8 cellular contexts compared by ENCODE assay signal in the genomic region with DNA sequence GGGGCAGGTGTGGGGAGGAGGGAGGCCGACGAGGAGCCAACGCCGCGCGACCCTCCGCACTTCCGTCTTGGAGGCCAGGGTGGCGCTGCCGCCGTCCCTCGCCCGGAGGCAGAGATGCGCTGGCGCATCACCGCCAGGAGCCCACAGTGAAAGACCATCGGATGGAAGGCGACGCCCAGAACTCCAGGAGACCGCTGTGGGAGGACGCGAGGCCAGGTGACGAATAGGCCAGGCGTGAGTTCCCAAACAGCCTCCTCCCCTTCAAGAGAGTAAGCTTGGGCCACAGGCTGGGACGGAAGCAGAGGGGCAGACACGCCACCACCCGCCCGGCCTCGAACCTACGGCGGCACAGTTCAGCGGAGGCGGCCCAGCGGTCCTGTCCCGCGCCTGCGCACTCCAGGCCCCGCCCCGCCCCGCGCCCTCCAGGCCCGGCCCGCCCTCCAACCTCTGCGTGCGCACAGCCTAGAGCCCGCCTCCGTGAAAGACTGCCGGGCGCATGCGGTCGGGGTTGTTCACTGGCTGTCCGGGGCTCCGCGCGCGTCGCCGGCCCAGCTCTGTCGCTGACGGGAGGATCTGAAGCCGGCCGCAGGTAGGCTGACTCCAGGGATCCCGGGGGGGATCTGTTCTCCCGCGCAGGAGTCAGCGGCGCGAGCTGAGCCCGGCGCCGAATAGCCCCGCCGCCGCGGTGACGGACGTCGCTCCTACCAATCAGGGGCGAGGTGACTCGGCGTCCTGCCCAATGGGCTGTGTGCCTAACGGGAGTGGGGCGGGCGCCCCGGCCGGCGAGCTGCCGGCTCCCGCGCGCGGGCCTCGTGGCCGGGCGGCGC. TPM values are rescaled to one million over a fixed set of nuclear protein-coding genes. Genes with fewer than 3 reads are reported as not detected.
DNase-seq lines count a peak whose midpoint lies in the region; ATAC-seq and TF ChIP-seq lines count a peak whose summit lies in the region.

A gene with protein sequence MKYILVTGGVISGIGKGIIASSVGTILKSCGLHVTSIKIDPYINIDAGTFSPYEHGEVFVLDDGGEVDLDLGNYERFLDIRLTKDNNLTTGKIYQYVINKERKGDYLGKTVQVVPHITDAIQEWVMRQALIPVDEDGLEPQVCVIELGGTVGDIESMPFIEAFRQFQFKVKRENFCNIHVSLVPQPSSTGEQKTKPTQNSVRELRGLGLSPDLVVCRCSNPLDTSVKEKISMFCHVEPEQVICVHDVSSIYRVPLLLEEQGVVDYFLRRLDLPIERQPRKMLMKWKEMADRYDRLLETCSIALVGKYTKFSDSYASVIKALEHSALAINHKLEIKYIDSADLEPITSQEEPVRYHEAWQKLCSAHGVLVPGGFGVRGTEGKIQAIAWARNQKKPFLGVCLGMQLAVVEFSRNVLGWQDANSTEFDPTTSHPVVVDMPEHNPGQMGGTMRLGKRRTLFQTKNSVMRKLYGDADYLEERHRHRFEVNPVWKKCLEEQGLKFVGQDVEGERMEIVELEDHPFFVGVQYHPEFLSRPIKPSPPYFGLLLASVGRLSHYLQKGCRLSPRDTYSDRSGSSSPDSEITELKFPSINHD (plus strand): TSS at position 456 of the 827 bp plus-strand sequence. CDS start 3,595 bp downstream, outside the sequence.

- H4K20me1 ChIP-seq in fibroblast of lung (ENCODE audit: control insufficient read depth, extremely low read depth, insufficient read depth, low read length), result no peaks in the 10 kb centered on the region

- peak; percentile 23; the same call in 1 of the 2 replicates for TF ChIP-seq CTCF in LNCaP clone FGC (IDR thresholded peaks at IDR 0.05; ENCODE audit: control insufficient read depth, extremely low read depth, insufficient read depth)
- peak in 1 of 2 donors; percentile 22 for TF ChIP-seq CTCF in fibroblast of lung (conservative IDR thresholded peaks at IDR 0.05 in 1 of 2, IDR thresholded peaks at IDR 0.05 in 1 of 2; ENCODE audit: low read depth in 1 of 2, low read length in 2 of 2)

- H3K4me2 ChIP-seq in fibroblast of lung (ENCODE audit: extremely low read depth, insufficient read depth, low read length), result peak within 1 kb of the TSS; percentile 98

- peak within 1 kb of the TSS; percentile 78 to 98 (median 92) for H3K4me3 Mint-ChIP-seq in naive thymus-derived CD4-positive, alpha-beta T cell
- peak within 1 kb of the TSS; percentile 92 to 94 for H3K4me3 Mint-ChIP-seq in stimulated activated naive B cell treated with anti-CD40 and anti-IgM and Interleukin-4, amounts not matched to agents 10 μg/mL and 1 μg/mL and 100 μg/mL, for 72 hours

- DNase-seq in ELR (ENCODE audit: low read depth) (peak; percentile 94), H4 (ENCODE audit: low spot score) (peak; percentile 92), LNCaP clone FGC (ENCODE audit: low read depth) (peak; percentile 72), RPMI8226 (peak; percentile 97), fibroblast of lung (ENCODE audit: low read depth in 2 of 2) (peak; percentile 89 to 92)
- DNase-seq in activated T-helper 1 cell treated with anti-CD3 and anti-CD28 coated beads, Interleukin-2, amount 50 U/mL, for 16 hours (ENCODE audit: low read depth in 1 of 2, low spot score in 1 of 2), result peak; percentile 90 to 94
- DNase-seq in naive thymus-derived CD4-positive, alpha-beta T cell, result peak; percentile 88 to 97 (median 95)
- DNase-seq in stimulated activated naive B cell treated with anti-CD40 and anti-IgM and Interleukin-4, amounts not matched to agents 10 μg/mL and 1 μg/mL and 100 μg/mL, for 72 hours, result peak; percentile 91

- H3K9me3 ChIP-seq in fibroblast of lung (ENCODE audit: control insufficient read depth, insufficient read depth, low read depth, low read length), result no peaks in the 10 kb centered on the region
- H3K9me3 ChIP-seq in naive thymus-derived CD4-positive, alpha-beta T cell (ENCODE audit: control insufficient read depth in 2 of 3, low read length in 3 of 3), result no peaks in the 10 kb centered on the region

- H3K4me3 ChIP-seq in LNCaP clone FGC (ENCODE audit: low read depth, low read length), result peak within 1 kb of the TSS; percentile 75
- H3K4me3 ChIP-seq in fibroblast of lung (replicated peaks in 1 of 4; ENCODE audit: control extremely low read depth in 1 of 4, insufficient read depth in 1 of 4, low read depth in 3 of 4, low read length in 4 of 4), result peak within 1 kb of the TSS; percentile 55 to 83 (median 66)
- H3K4me3 ChIP-seq in naive thymus-derived CD4-positive, alpha-beta T cell (ENCODE audit: low read length), result peak within 1 kb of the TSS; percentile 62

- peaks cover 0 to 20% (median 5%) of the 10 kb centered on the region in 5 donors for H3K36me3 Mint-ChIP-seq in naive thymus-derived CD4-positive, alpha-beta T cell
- peaks cover 22 to 23% of the 10 kb centered on the region in 2 donors for H3K36me3 Mint-ChIP-seq in stimulated activated naive B cell treated with anti-CD40 and anti-IgM and Interleukin-4, amounts not matched to agents 10 μg/mL and 1 μg/mL and 100 μg/mL, for 72 hours

- peak; percentile 92 for ATAC-seq in naive thymus-derived CD4-positive, alpha-beta T cell
- ATAC-seq in stimulated activated naive B cell treated with anti-CD40 and anti-IgM and Interleukin-4, amounts not matched to agents 10 μg/mL and 1 μg/mL and 100 μg/mL, for 72 hours (replicated peaks), result peak; percentile 87 to 89

- intact Hi-C loops in naive thymus-derived CD4-positive, alpha-beta T cell (cut with micrococcal nuclease), result loop anchor here (1.0 to 5.0 kb wide), 10 partner anchors 23 to 1477 kb away; a partner anchor contains a TSS

- no peaks in the 10 kb centered on the region for H3K27me3 ChIP-seq in fibroblast of lung (ENCODE audit: control insufficient read depth, insufficient read depth, low read length)
- no peaks in the 10 kb centered on the region for H3K27me3 ChIP-seq in naive thymus-derived CD4-positive, alpha-beta T cell (ENCODE audit: control insufficient read depth in 2 of 2, insufficient read depth in 2 of 2, low read length in 2 of 2)

- peak within 1 kb of the TSS; percentile 86 for H2AFZ ChIP-seq in fibroblast of lung (ENCODE audit: low read length)

- peaks cover 40% of the 10 kb centered on the region for H3K79me2 ChIP-seq in fibroblast of lung (ENCODE audit: control insufficient read depth, insufficient read depth, low read length)

- H3K36me3 ChIP-seq in fibroblast of lung (ENCODE audit: control insufficient read depth, insufficient read depth, low read length), result no peaks in the 10 kb centered on the region
- peaks cover 0 to 10% (median 3%) of the 10 kb centered on the region in 3 experiments for H3K36me3 ChIP-seq in naive thymus-derived CD4-positive, alpha-beta T cell (ENCODE audit: control insufficient read depth in 2 of 3, insufficient read depth in 3 of 3, low read length in 3 of 3)

- H3K9ac ChIP-seq in fibroblast of lung (ENCODE audit: insufficient read depth, low read length), result peak within 1 kb of the TSS; percentile 82

- peaks cover 17 to 42% (median 29%) of the 10 kb centered on the region in 7 donors for H3K4me1 Mint-ChIP-seq in naive thymus-derived CD4-positive, alpha-beta T cell
- peaks cover 18 to 41% of the 10 kb centered on the region in 2 donors for H3K4me1 Mint-ChIP-seq in stimulated activated naive B cell treated with anti-CD40 and anti-IgM and Interleukin-4, amounts not matched to agents 10 μg/mL and 1 μg/mL and 100 μg/mL, for 72 hours

- no peaks in the 10 kb centered on the region for H3K27me3 Mint-ChIP-seq in naive thymus-derived CD4-positive, alpha-beta T cell
- H3K27me3 Mint-ChIP-seq in stimulated activated naive B cell treated with anti-CD40 and anti-IgM and Interleukin-4, amounts not matched to agents 10 μg/mL and 1 μg/mL and 100 μg/mL, for 72 hours, result no peaks in the 10 kb centered on the region

- H3K9me3 Mint-ChIP-seq in naive thymus-derived CD4-positive, alpha-beta T cell, result no peaks in the 10 kb centered on the region
- no peaks in the 10 kb centered on the region for H3K9me3 Mint-ChIP-seq in stimulated activated naive B cell treated with anti-CD40 and anti-IgM and Interleukin-4, amounts not matched to agents 10 μg/mL and 1 μg/mL and 100 μg/mL, for 72 hours

- H3K27ac ChIP-seq in fibroblast of lung (ENCODE audit: insufficient read depth, low read length), result peak within 1 kb of the TSS; percentile 75
- peak within 1 kb of the TSS; percentile 97 for H3K27ac ChIP-seq in naive thymus-derived CD4-positive, alpha-beta T cell (ENCODE audit: low read depth, low read length)

- peaks cover 14% of the 10 kb centered on the region for H3K4me1 ChIP-seq in fibroblast of lung (ENCODE audit: control insufficient read depth, extremely low read depth, insufficient read depth, low read length)
- H3K4me1 ChIP-seq in naive thymus-derived CD4-positive, alpha-beta T cell (ENCODE audit: control insufficient read depth in 2 of 2, insufficient read depth in 2 of 2, low read length in 2 of 2), result peaks cover 10 to 11% of the 10 kb centered on the region in 2 donors

- peak within 1 kb of the TSS; percentile 84 to 97 (median 94) for H3K27ac Mint-ChIP-seq in naive thymus-derived CD4-positive, alpha-beta T cell
- peak within 1 kb of the TSS; percentile 99 for H3K27ac Mint-ChIP-seq in stimulated activated naive B cell treated with anti-CD40 and anti-IgM and Interleukin-4, amounts not matched to agents 10 μg/mL and 1 μg/mL and 100 μg/mL, for 72 hours

- CTCF ChIA-PET in naive thymus-derived CD4-positive, alpha-beta T cell (lab: Charles Lee), result interaction anchor here (0.5 to 1.1 kb wide), 3 partner anchors 22 to 24 kb away, joined by 3 to 5 read pairs (median 4); no protein-coding TSS in a partner anchor

- POLR2A ChIA-PET in naive thymus-derived CD4-positive, alpha-beta T cell (lab: Charles Lee), result interaction anchor here (0.6 to 3.1 kb wide), 9 partner anchors 12 to 722 kb away, joined by 3 to 26 read pairs (median 5); a partner anchor contains a TSS

RNA-seq across cellular contexts. Expression of the gene that starts here (rescaled TPM):
- total RNA-seq in H4 (2014; rRNA removed; shearing (Covaris generic)), result 38.7 and 56.2 TPM in 2 replicates
- total RNA-seq in fibroblast of lung, result 11.3 and 12.1 TPM in 2 replicates
- 26.5 and 52.0 TPM in 2 replicates for polyA plus RNA-seq in fibroblast of lung
- polyA plus RNA-seq in fibroblast of lung (2012), result 24.0 and 41.9 TPM in 2 replicates
- 12.4 and 29.3 TPM in 2 replicates for polyA minus RNA-seq in fibroblast of lung (ENCODE audit: low replicate concordance)
- 10 to 100 TPM; 16.4 to 57.6 (median 40.6) TPM for total RNA-seq in naive thymus-derived CD4-positive, alpha-beta T cell
- polyA plus RNA-seq in naive thymus-derived CD4-positive, alpha-beta T cell, result 10 to 100 TPM; 12.4 to 16.5 TPM

Comparison
In these comparisons a context has a peak if more than half of its experiments do, and no peak if none do; other contexts are left out.
1. Peak in every context shown above with its lines: DNase-seq, ATAC-seq, H3K4me3 ChIP-seq and H3K27ac ChIP-seq.